In genomic region chr10:92572362-92573090, GRCh38 we compare ENCODE assay signal across 8 cellular contexts. TPM values are rescaled to one million over a fixed set of nuclear protein-coding genes. Genes with fewer than 3 reads are reported as not detected.
DNase-seq lines count a peak whose midpoint lies in the region; ATAC-seq and TF ChIP-seq lines count a peak whose summit lies in the region.

No MANE protein-coding gene starts in this region.

- ATAC-seq in heart left ventricle (no peak), left cardiac atrium (no peak), right lobe of liver (no peak), GM21717 (IDR thresholded peaks at IDR 0.05; ENCODE audit: unreplicated experiment) (no peak)
- ATAC-seq in activated naive CD8-positive, alpha-beta T cell treated with anti-CD3 and anti-CD28 coated beads, Interleukin-2, amount 50 U/mL, for 24 hours: no peak

- H3K27me3 ChIP-seq in heart left ventricle (no peaks in the 10 kb centered on the region), right lobe of liver (no peaks in the 10 kb centered on the region), uterus (no peaks in the 10 kb centered on the region)

- H3K36me3 ChIP-seq in heart left ventricle (peaks cover 0 to 15% (median 0%) of the 10 kb centered on the region in 9 donors), right lobe of liver (no peaks in the 10 kb centered on the region), uterus (no peaks in the 10 kb centered on the region)

- peaks cover 0 to 37% (median 22%) of the 10 kb centered on the region in 12 donors for H3K4me1 ChIP-seq in heart left ventricle
- H3K4me1 ChIP-seq in right lobe of liver: peaks cover 0 to 15% (median 7%) of the 10 kb centered on the region in 4 donors
- H3K4me1 ChIP-seq in uterus: no peaks in the 10 kb centered on the region

- peak overlapping the region; percentile 71 to 98 (median 91) for H3K4me3 ChIP-seq in heart left ventricle
- H3K4me3 ChIP-seq in right lobe of liver: peak overlapping the region; percentile 76 to 96 (median 93)
- H3K4me3 ChIP-seq in uterus: peak overlapping the region; percentile 73 to 91

- peaks cover 58% of the 10 kb centered on the region for H3K4me1 Mint-ChIP-seq in activated naive CD8-positive, alpha-beta T cell treated with anti-CD3 and anti-CD28 coated beads, Interleukin-2, amount 50 U/mL, for 24 hours

- H3K27ac ChIP-seq in heart left ventricle (peak overlapping the region in 7 of 12 donors; percentile 88 to 99 (median 96)), right lobe of liver (peak overlapping the region in 2 of 3 donors; percentile 84 to 87), uterus (peak overlapping the region; percentile 91 to 93)

- 58 to 61% (median 60%) methylated on average over 8 of the region's 8 CpGs for WGBS in heart left ventricle, 4 donors
- WGBS in right lobe of liver (ENCODE audit: insufficient coverage, low coverage, low lambda C conversion rate, missing lambda C conversion rate): 48% methylated on average over 5 of the region's 8 CpGs

- H3K9me3 ChIP-seq in heart left ventricle (no peaks in the 10 kb centered on the region), right lobe of liver (no peaks in the 10 kb centered on the region), uterus (no peaks in the 10 kb centered on the region)

- H3K27me3 Mint-ChIP-seq in activated naive CD8-positive, alpha-beta T cell treated with anti-CD3 and anti-CD28 coated beads, Interleukin-2, amount 50 U/mL, for 24 hours: no peaks in the 10 kb centered on the region

- peak overlapping the region; percentile 5 for H3K27ac Mint-ChIP-seq in activated naive CD8-positive, alpha-beta T cell treated with anti-CD3 and anti-CD28 coated beads, Interleukin-2, amount 50 U/mL, for 24 hours

- peaks cover 12% of the 10 kb centered on the region for H3K36me3 Mint-ChIP-seq in activated naive CD8-positive, alpha-beta T cell treated with anti-CD3 and anti-CD28 coated beads, Interleukin-2, amount 50 U/mL, for 24 hours (ENCODE audit: low read depth)

- intact Hi-C loops in heart left ventricle (cut with DNase I): loop anchor here in 4 of 10 donors (2.0 to 10.0 kb wide), 3 partner anchors 55 to 312 kb away; no protein-coding TSS in a partner anchor
- intact Hi-C loops in left cardiac atrium (cut with DNase I): no loop called here
- intact Hi-C loops in right lobe of liver (cut with DNase I): loop anchor here in 1 of 2 donors (5.0 kb wide), 1 partner anchor 55 kb away; no protein-coding TSS in a partner anchor
- intact Hi-C loops in uterus (cut with DNase I; ENCODE audit: low total_unique reads): no loop called here

- DNase-seq in heart left ventricle: peak in 1 of 5 donors; percentile 25
- no peak for DNase-seq in left cardiac atrium
- DNase-seq in activated naive CD8-positive, alpha-beta T cell treated with anti-CD3 and anti-CD28 coated beads, Interleukin-2, amount 50 U/mL, for 24 hours: no peak
- DNase-seq in right lobe of liver: no peak
- no peak for DNase-seq in uterus
- DNase-seq in mucosa of gallbladder (ENCODE audit: low spot score): no peak
- no peak for DNase-seq in 8988T

- TF ChIP-seq CTCF in heart left ventricle (IDR thresholded peaks at IDR 0.05) (no peak), right lobe of liver (IDR thresholded peaks at IDR 0.05) (no peak), uterus (IDR thresholded peaks at IDR 0.05) (no peak)

- H3K4me3 Mint-ChIP-seq in activated naive CD8-positive, alpha-beta T cell treated with anti-CD3 and anti-CD28 coated beads, Interleukin-2, amount 50 U/mL, for 24 hours: peak overlapping the region; percentile 83

- TF ChIP-seq POLR2A in heart left ventricle (IDR thresholded peaks at IDR 0.05) (no peak), right lobe of liver (IDR thresholded peaks at IDR 0.05) (no peak), uterus (IDR thresholded peaks at IDR 0.05) (no peak)

- H3K9me3 Mint-ChIP-seq in activated naive CD8-positive, alpha-beta T cell treated with anti-CD3 and anti-CD28 coated beads, Interleukin-2, amount 50 U/mL, for 24 hours: no peaks in the 10 kb centered on the region

RNA-seq across cellular contexts. Expression of gene IDE, which starts 1.4 kb away (rescaled TPM):
- total RNA-seq in heart left ventricle: 10 to 100 TPM; 24.6 to 51.3 (median 47.0) TPM
- polyA plus RNA-seq in heart left ventricle: 10 to 100 TPM; 11.7 to 14.9 TPM
- total RNA-seq in left cardiac atrium: 10 to 100 TPM; 42.4 to 46.1 TPM
- total RNA-seq in right lobe of liver: 10 to 100 TPM; 25.6 to 31.4 (median 29.2) TPM
- total RNA-seq in uterus: 10 to 100 TPM; 22.6 to 59.7 (median 43.0) TPM
- 47.6 TPM for total RNA-seq in mucosa of gallbladder

RNA-seq across cellular contexts. Expression of gene KIF11, which starts 20.4 kb away (rescaled TPM):
- total RNA-seq in heart left ventricle: 1 to 10 TPM in 3 of 9 donors, under 1 TPM in 6; 0.13 to 7.0 (median 0.76) TPM
- under 1 TPM; 0.11 to 0.29 TPM for polyA plus RNA-seq in heart left ventricle
- 1 to 10 TPM in 1 of 2 donors, under 1 TPM in 1; 0.39 to 1.6 TPM for total RNA-seq in left cardiac atrium
- total RNA-seq in right lobe of liver: 1 to 10 TPM in 1 of 6 experiments, under 1 TPM in 5; 0.35 to 1.4 (median 0.83) TPM
- total RNA-seq in uterus: 10 to 100 TPM in 1 of 4 donors, 1 to 10 TPM in 1, not detected in 2; 1.0 to 31.0 TPM
- 1.8 TPM for total RNA-seq in mucosa of gallbladder
